1 cellular context compared by ENCODE assay signal in genomic region chr1:86375688-86376087, GRCh38.
TF ChIP-seq lines count a peak whose summit lies in the region.

No MANE protein-coding gene starts in this region.

TF ChIP-seq in GM12878, 131 proteins besides CTCF, POLR2A, EP300 and RAD21:
- TF ChIP-seq ETV6 (conservative IDR thresholded peaks at IDR 0.05 in 1 of 2, IDR thresholded peaks at IDR 0.05 in 1 of 2; ENCODE audit: borderline replicate concordance in 1 of 2, low read depth in 1 of 2) (no peak), MEF2B (IDR thresholded peaks at IDR 0.05; ENCODE audit: partially characterized antibody, poor library complexity, severe bottlenecking) (peak; percentile 62)
TF ChIP-seq in GM12878: peak in this region for 1.
